In genomic region chr22:22048318-22048942, GRCh38 we compare ENCODE assay signal across 30 cellular contexts.
DNase-seq lines count a peak whose midpoint lies in the region; ATAC-seq, FAIRE-seq and TF ChIP-seq lines count a peak whose summit lies in the region.
"Had no signal": no experiment of that assay in that cellular context is flagged by ENCODE, and none has a peak within 500 bp of the region (broad histone marks: within the 10 kb centered on the region; RNA-seq: fewer than 3 reads in every experiment).

No MANE protein-coding gene starts in this region.

- peak; percentile 95 for FAIRE-seq in G401.6 (lab: Jason Lieb, UNC)
- peak; percentile 80 for FAIRE-seq in RCC 7860 (lab: Jason Lieb, UNC)
- peak; percentile 98 for FAIRE-seq in colon (lab: Jason Lieb, UNC)
- peak; percentile 49 for FAIRE-seq in small intestine (lab: Jason Lieb, UNC)
- FAIRE-seq: A549, GM12892 had no signal

- H3K4me1 Mint-ChIP-seq in activated T-cell treated with anti-CD3 and anti-CD28 coated beads, Interleukin-2, amount 50 U/mL, for 72 hours (ENCODE audit: low read depth): no peaks in the 10 kb centered on the region
- H3K4me1 Mint-ChIP-seq: H9 had no signal

- H3K27me3 ChIP-seq in small intestine (ENCODE audit: control insufficient read depth in 2 of 2, insufficient read depth in 2 of 2, low read length in 2 of 2): no peaks in the 10 kb centered on the region
- peaks cover 0 to 11% (median 0%) of the 10 kb centered on the region in 4 donors for H3K27me3 ChIP-seq in esophagus muscularis mucosa
- H3K27me3 ChIP-seq: BLaER1 treated with 17β-estradiol and CSF1 and Interleukin-3, amounts not matched to agents 10 nM and 100 nM; Peyer's patch had no signal

- no peak overlapping the region for H3K4me3 ChIP-seq in small intestine (ENCODE audit: low read depth in 1 of 2, low read length in 2 of 2)
- no peak overlapping the region for H3K4me3 ChIP-seq in esophagus muscularis mucosa
- H3K4me3 ChIP-seq: A549; BLaER1 treated with 17β-estradiol and CSF1 and Interleukin-3, amounts not matched to agents 10 nM and 100 nM; GM23248; Peyer's patch; SK-N-MC had no signal

- no peak overlapping the region for H3K4me3 Mint-ChIP-seq in activated T-cell treated with anti-CD3 and anti-CD28 coated beads, Interleukin-2, amount 50 U/mL, for 72 hours
- H3K4me3 Mint-ChIP-seq: CD4-positive, alpha-beta T cell; H9 had no signal

- intact Hi-C loops in esophagus muscularis mucosa (cut with DNase I): no loop called here

- TF ChIP-seq CTCF in esophagus muscularis mucosa (IDR thresholded peaks at IDR 0.05): no peak

- no peak for ATAC-seq in activated T-cell treated with anti-CD3 and anti-CD28 coated beads, Interleukin-2, amount 50 U/mL, for 72 hours (replicated peaks in 1 of 2)
- ATAC-seq: A549 had no signal

- H3K9me3 ChIP-seq in small intestine (ENCODE audit: control insufficient read depth, low read depth): no peaks in the 10 kb centered on the region
- H3K9me3 ChIP-seq in esophagus muscularis mucosa: peaks cover 0 to 3% (median 0%) of the 10 kb centered on the region in 4 donors
- H3K9me3 ChIP-seq: A549, Peyer's patch had no signal

- no peak for TF ChIP-seq POLR2A in esophagus muscularis mucosa (IDR thresholded peaks at IDR 0.05; ENCODE audit: low read depth)

- WGBS in small intestine, 3 donors: 27 to 44% (median 28%) methylated on average over 2 of the region's 2 CpGs
- WGBS in esophagus muscularis mucosa: 65% methylated on average over 2 of the region's 2 CpGs

- H3K36me3 ChIP-seq in small intestine (ENCODE audit: control insufficient read depth in 2 of 2, insufficient read depth in 2 of 2, low read length in 2 of 2): no peaks in the 10 kb centered on the region
- H3K36me3 ChIP-seq in esophagus muscularis mucosa: no peaks in the 10 kb centered on the region
- H3K36me3 ChIP-seq: BLaER1 treated with 17β-estradiol and CSF1 and Interleukin-3, amounts not matched to agents 10 nM and 100 nM; Peyer's patch had no signal

- H3K4me1 ChIP-seq in small intestine (ENCODE audit: control insufficient read depth in 2 of 2, insufficient read depth in 1 of 2, low read depth in 1 of 2, low read length in 1 of 2) (no peaks in the 10 kb centered on the region), esophagus muscularis mucosa (no peaks in the 10 kb centered on the region)
- H3K4me1 ChIP-seq: A549, Peyer's patch had no signal

- peaks cover 28% of the 10 kb centered on the region for H3K27me3 Mint-ChIP-seq in activated T-cell treated with anti-CD3 and anti-CD28 coated beads, Interleukin-2, amount 50 U/mL, for 72 hours (ENCODE audit: low read depth)

- no peak for TF ChIP-seq EP300 in esophagus muscularis mucosa (IDR thresholded peaks at IDR 0.05)

- no peaks in the 10 kb centered on the region for H3K36me3 Mint-ChIP-seq in activated T-cell treated with anti-CD3 and anti-CD28 coated beads, Interleukin-2, amount 50 U/mL, for 72 hours (ENCODE audit: insufficient read depth in 2 of 2)

- H3K27ac ChIP-seq in small intestine (ENCODE audit: low read depth in 1 of 2, low read length in 1 of 2) (no peak overlapping the region), esophagus muscularis mucosa (replicated peaks in 1 of 4) (no peak overlapping the region)
- H3K27ac ChIP-seq: A549; BLaER1 treated with 17β-estradiol and CSF1 and Interleukin-3, amounts not matched to agents 10 nM and 100 nM; GM23248; Peyer's patch; SK-N-MC had no signal

- H3K27ac Mint-ChIP-seq in activated T-cell treated with anti-CD3 and anti-CD28 coated beads, Interleukin-2, amount 50 U/mL, for 72 hours: no peak overlapping the region
- H3K27ac Mint-ChIP-seq: CD4-positive, alpha-beta T cell; H9 had no signal

- DNase-seq in RCC 7860 (ENCODE audit: low spot score) (no peak), small intestine (no peak), NCI-H345 treated with DMSO at 0.1 percent for 48 hours (lab: John Stamatoyannopoulos, UW; ENCODE audit: unreplicated experiment) (no peak), esophagus muscularis mucosa (ENCODE audit: extremely low spot score) (no peak)
- DNase-seq in activated T-cell treated with anti-CD3 and anti-CD28 coated beads, Interleukin-2, amount 50 U/mL, for 72 hours: no peak
- DNase-seq in stimulated activated CD4-positive, alpha-beta T cell treated with anti-CD3 and anti-CD28 coated beads, Interleukin-1b, Interleukin-23, amount 100 ng/mL, for 48 hours: no peak
- DNase-seq: AML-193; CD4-positive, alpha-beta T cell; EL; GF-D8; GM23248; H9; KG1; NCI-H1048; NCI-H1417; NCI-H1694; NCI-H2029 treated with DMSO at 0.1 percent for 48 hours; NCI-H2227 treated with DMSO at 0.1 percent for 48 hours; NCI-H510A; NCI-H69; OCI-M1; Peyer's patch; SIG-M5; SW 1271 had no signal

- H3K9me3 Mint-ChIP-seq in activated T-cell treated with anti-CD3 and anti-CD28 coated beads, Interleukin-2, amount 50 U/mL, for 72 hours: no peaks in the 10 kb centered on the region
- H3K9me3 Mint-ChIP-seq: CD4-positive, alpha-beta T cell had no signal
